Comparison of ENCODE assay signal across 9 cellular contexts in the genomic region with DNA sequence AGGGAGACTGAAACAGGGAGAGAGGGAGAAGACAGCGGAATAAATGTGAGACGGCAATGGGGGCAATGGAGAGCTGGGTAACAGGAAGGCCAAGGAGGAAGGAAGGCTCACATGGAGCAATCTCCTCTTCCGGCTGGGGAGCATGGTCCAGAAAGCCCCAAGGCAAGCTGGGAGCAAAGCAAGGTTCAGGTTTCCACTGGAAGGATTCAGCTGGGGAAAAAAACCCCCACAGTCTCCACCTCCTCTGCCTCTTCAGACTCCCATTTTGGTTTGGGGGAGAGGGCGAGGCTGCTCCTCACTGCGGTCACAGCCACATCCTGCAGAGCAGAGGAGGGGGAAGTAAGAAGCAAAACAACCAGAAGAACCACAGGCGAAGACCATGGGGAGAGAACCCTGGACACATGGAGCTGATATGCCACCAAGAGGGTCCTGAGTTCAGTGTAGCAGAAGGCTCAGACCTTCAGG. TPM values are rescaled to one million over a fixed set of nuclear protein-coding genes. Genes with fewer than 3 reads are reported as not detected.
A peak's percentile ranks its signal among the peaks of the same experiment; 100 is the strongest.
DNase-seq lines count a peak whose midpoint lies in the region; ATAC-seq and TF ChIP-seq lines count a peak whose summit lies in the region.
"Had no signal": no experiment of that assay in that cellular context is flagged by ENCODE, and none has a peak within 500 bp of the region (broad histone marks: within the 10 kb centered on the region; RNA-seq: fewer than 3 reads in every experiment).

No MANE protein-coding gene starts in this region.

- peaks cover 0 to 56% (median 17%) of the 10 kb centered on the region in 3 donors for H3K36me3 ChIP-seq in esophagus squamous epithelium

- peak; percentile 34 for ATAC-seq in HG03432 (IDR thresholded peaks at IDR 0.05; ENCODE audit: unreplicated experiment)
- ATAC-seq in stimulated activated effector memory CD8-positive, alpha-beta T cell treated with anti-CD3 and anti-CD28 coated beads, Interleukin-12 subunit alpha, Interleukin-12 subunit beta, amount 100 ng/mL, for 72 hours: peak; percentile 44
- no peak for ATAC-seq in GM19035 (IDR thresholded peaks at IDR 0.05; ENCODE audit: unreplicated experiment)
- ATAC-seq in HG03520 (IDR thresholded peaks at IDR 0.05; ENCODE audit: unreplicated experiment): no peak
- no peak for ATAC-seq in GM21381 (IDR thresholded peaks at IDR 0.05; ENCODE audit: unreplicated experiment)

- peaks cover 0 to 39% (median 0%) of the 10 kb centered on the region in 3 donors for H3K4me1 ChIP-seq in esophagus squamous epithelium
- H3K4me1 ChIP-seq: adrenal gland had no signal

- peak overlapping the region; percentile 100 for H3K27ac Mint-ChIP-seq in stimulated activated effector memory CD8-positive, alpha-beta T cell treated with anti-CD3 and anti-CD28 coated beads, Interleukin-12 subunit alpha, Interleukin-12 subunit beta, amount 100 ng/mL, for 72 hours

- H3K27ac ChIP-seq in esophagus squamous epithelium: peak overlapping the region in 3 of 4 donors; percentile 31 to 57 (median 32)

- TF ChIP-seq CTCF in esophagus squamous epithelium (IDR thresholded peaks at IDR 0.05): no peak

- H3K4me1 Mint-ChIP-seq in stimulated activated effector memory CD8-positive, alpha-beta T cell treated with anti-CD3 and anti-CD28 coated beads, Interleukin-12 subunit alpha, Interleukin-12 subunit beta, amount 100 ng/mL, for 72 hours: peaks cover 53% of the 10 kb centered on the region

- no peak for TF ChIP-seq POLR2A in esophagus squamous epithelium (IDR thresholded peaks at IDR 0.05)

- peaks cover 58% of the 10 kb centered on the region for H3K36me3 Mint-ChIP-seq in stimulated activated effector memory CD8-positive, alpha-beta T cell treated with anti-CD3 and anti-CD28 coated beads, Interleukin-12 subunit alpha, Interleukin-12 subunit beta, amount 100 ng/mL, for 72 hours

- 57 to 70% methylated on average over 4 to 6 of the region's 6 CpGs for WGBS in esophagus squamous epithelium, 2 donors

- no peaks in the 10 kb centered on the region for H3K27me3 ChIP-seq in esophagus squamous epithelium
- H3K27me3 ChIP-seq: adrenal gland had no signal

- H3K4me3 ChIP-seq in esophagus squamous epithelium: peak overlapping the region; percentile 1 to 51 (median 37)

- intact Hi-C loops in esophagus squamous epithelium (cut with DNase I): loop anchor here (5.0 kb wide), 1 partner anchor 55 kb away; no protein-coding TSS in a partner anchor

- peak overlapping the region; percentile 100 for H3K4me3 Mint-ChIP-seq in stimulated activated effector memory CD8-positive, alpha-beta T cell treated with anti-CD3 and anti-CD28 coated beads, Interleukin-12 subunit alpha, Interleukin-12 subunit beta, amount 100 ng/mL, for 72 hours

- no peaks in the 10 kb centered on the region for H3K9me3 ChIP-seq in esophagus squamous epithelium
- H3K9me3 ChIP-seq: adrenal gland had no signal

- peak; percentile 39 to 40 for DNase-seq in activated CD4-positive, alpha-beta T cell treated with anti-CD3 and anti-CD28 coated beads for 4 hours
- DNase-seq in esophagus squamous epithelium (lab: John Stamatoyannopoulos, UW) (no peak), hippocampal formation (lab: John Stamatoyannopoulos, UW) (no peak)
- peak in 1 of 2 donors; percentile 71 for DNase-seq in stimulated activated effector memory CD8-positive, alpha-beta T cell treated with anti-CD3 and anti-CD28 coated beads, Interleukin-12 subunit alpha, Interleukin-12 subunit beta, amount 100 ng/mL, for 72 hours (ENCODE audit: low spot score in 2 of 2)

- H3K9me3 Mint-ChIP-seq in stimulated activated effector memory CD8-positive, alpha-beta T cell treated with anti-CD3 and anti-CD28 coated beads, Interleukin-12 subunit alpha, Interleukin-12 subunit beta, amount 100 ng/mL, for 72 hours: no peaks in the 10 kb centered on the region

RNA-seq across cellular contexts. Expression of a gene that starts 0.7 kb away (rescaled TPM):
- 1 to 10 TPM in 2 of 4 donors, not detected in 2; 2.3 to 5.7 TPM for total RNA-seq in esophagus squamous epithelium

RNA-seq across cellular contexts. Expression of a gene that starts 8.6 kb away (rescaled TPM):
- total RNA-seq in esophagus squamous epithelium: 1 to 10 TPM; 4.6 to 8.8 (median 5.9) TPM

RNA-seq across cellular contexts. Expression of a gene that starts 8.8 kb away (rescaled TPM):
- 10 to 100 TPM; 15.2 to 29.8 (median 18.5) TPM for total RNA-seq in esophagus squamous epithelium

RNA-seq across cellular contexts. Expression of a gene that starts 10.7 kb away (rescaled TPM):
- total RNA-seq in esophagus squamous epithelium: 1 to 10 TPM in 3 of 4 donors, under 1 TPM in 1; 0.91 to 3.8 (median 2.0) TPM

RNA-seq across cellular contexts. Expression of a gene that starts 18.7 kb away (rescaled TPM):
- not detected for total RNA-seq in esophagus squamous epithelium

Comparison
In these comparisons a context has a peak if more than half of its experiments do, and no peak if none do; other contexts are left out.
1. ATAC-seq: peak in HG03432 (single experiment) and stimulated activated effector memory CD8-positive, alpha-beta T cell treated with anti-CD3 and anti-CD28 coated beads, Interleukin-12 subunit alpha, Interleukin-12 subunit beta, amount 100 ng/mL, for 72 hours (single experiment); none in GM19035 (single experiment), HG03520 (single experiment) and GM21381 (single experiment).
2. DNase-seq: peak in activated CD4-positive, alpha-beta T cell treated with anti-CD3 and anti-CD28 coated beads for 4 hours (2 of 2); none in esophagus squamous epithelium (single experiment) and hippocampal formation (0 of 2).